In the genomic region with DNA sequence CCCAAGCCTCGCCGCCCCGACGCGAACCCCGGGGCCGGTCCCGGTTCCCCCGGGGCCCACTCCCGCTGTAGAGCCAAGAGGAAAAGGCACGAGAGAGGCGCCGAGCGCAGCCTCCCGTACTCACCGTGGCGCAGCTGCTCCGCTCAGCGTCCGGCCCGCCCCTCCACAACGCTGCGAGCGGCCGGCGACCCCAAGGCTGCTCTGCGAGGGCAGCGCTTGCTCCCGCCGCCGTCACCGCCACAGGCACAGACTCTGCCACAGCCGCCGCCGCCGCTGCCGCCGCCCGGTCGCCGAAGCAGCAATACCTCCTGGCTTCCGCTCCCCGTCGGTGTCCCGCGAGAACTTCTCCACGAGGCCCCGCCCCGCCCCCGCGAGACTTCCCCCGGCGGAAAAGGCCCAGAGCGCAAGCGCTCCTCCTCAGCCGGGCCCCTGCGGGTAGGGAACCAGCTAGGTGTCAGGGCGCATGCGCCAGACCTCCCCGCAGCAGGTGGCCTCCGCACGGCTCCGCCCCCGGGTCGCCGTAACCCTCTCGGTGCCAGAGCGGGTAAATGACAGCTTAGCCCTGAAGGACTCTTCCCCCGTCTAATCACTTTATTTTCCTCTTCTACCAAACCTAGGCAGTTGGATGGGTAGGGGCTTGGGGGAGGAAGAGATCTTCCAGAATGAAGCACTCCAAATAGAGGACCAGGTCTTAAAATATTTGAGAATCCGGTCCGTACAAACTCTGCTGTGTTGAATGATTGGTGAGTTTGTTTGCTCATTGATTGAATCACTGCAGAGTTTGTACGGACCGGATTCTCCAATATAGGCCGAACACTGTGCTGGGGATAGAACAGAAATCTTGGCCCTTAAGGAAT, we compare ENCODE assay signal across 1 cellular context.
TF ChIP-seq lines count a peak whose summit lies in the region.

Gene GRB2 (minus strand): TSS at position 314 of the 857 bp plus-strand sequence. CDS start 12,050 bp downstream, outside the sequence.

TF ChIP-seq in HepG2, 621 proteins besides CTCF, POLR2A, EP300 and RAD21 (continued from another document and continues in another):
- TF ChIP-seq PHF20 (CRISPR knock-in tag; IDR thresholded peaks at IDR 0.05): peak; percentile 79
- TF ChIP-seq HOXA9 (CRISPR knock-in tag; IDR thresholded peaks at IDR 0.05; ENCODE audit: borderline replicate concordance): no peak
- peak; percentile 50 for TF ChIP-seq ERF (CRISPR knock-in tag; IDR thresholded peaks at IDR 0.05)
- TF ChIP-seq SMYD3 (CRISPR knock-in tag; IDR thresholded peaks at IDR 0.05): no peak
- peak; percentile 95 for TF ChIP-seq RBFOX2 (IDR thresholded peaks at IDR 0.05; ENCODE audit: low read depth, low read length)
- TF ChIP-seq ZNF234 (CRISPR knock-in tag; conservative IDR thresholded peaks at IDR 0.05): no peak
- TF ChIP-seq ZFP36L1 (CRISPR knock-in tag; IDR thresholded peaks at IDR 0.05): peak; percentile 76; the same call in 1 of the 2 replicates
- no peak for TF ChIP-seq MLXIP (CRISPR knock-in tag; IDR thresholded peaks at IDR 0.05; ENCODE audit: borderline replicate concordance)
- no peak for TF ChIP-seq PREB (CRISPR knock-in tag; IDR thresholded peaks at IDR 0.05)
- TF ChIP-seq DNMT1 (CRISPR knock-in tag; IDR thresholded peaks at IDR 0.05): peak; percentile 97
- TF ChIP-seq ZSCAN22 (CRISPR knock-in tag; IDR thresholded peaks at IDR 0.05): no peak
- TF ChIP-seq ZNF34 (CRISPR knock-in tag; IDR thresholded peaks at IDR 0.05; ENCODE audit: borderline replicate concordance): peak; percentile 68; the same call in 1 of the 2 replicates
- TF ChIP-seq ZNF678 (CRISPR knock-in tag; IDR thresholded peaks at IDR 0.05): no peak
- TF ChIP-seq TOPORS (CRISPR knock-in tag; IDR thresholded peaks at IDR 0.05): 0 out of 2 replicates have a peak, but pooled peaks have one; percentile 19
- TF ChIP-seq PHB2 (IDR thresholded peaks at IDR 0.05; ENCODE audit: partially characterized antibody): no peak
- peak; percentile 53; the same call in 1 of the 2 replicates for TF ChIP-seq FOXO1 (CRISPR knock-in tag; IDR thresholded peaks at IDR 0.05)
- peak; percentile 86 for TF ChIP-seq PHF8 (CRISPR knock-in tag; IDR thresholded peaks at IDR 0.05)
- TF ChIP-seq ZNF276 (CRISPR knock-in tag; IDR thresholded peaks at IDR 0.05; ENCODE audit: low read depth): peak; percentile 73
- no peak for TF ChIP-seq ZNF44 (CRISPR knock-in tag; IDR thresholded peaks at IDR 0.05)
- TF ChIP-seq ZNF235 (CRISPR knock-in tag; IDR thresholded peaks at IDR 0.05; ENCODE audit: borderline replicate concordance): peak; percentile 82
- peak; percentile 48; the same call in 1 of the 2 replicates for TF ChIP-seq ZBTB43 (CRISPR knock-in tag; conservative IDR thresholded peaks at IDR 0.05)
- peak; percentile 78; the same call in 1 of the 2 replicates for TF ChIP-seq ELF3 (CRISPR knock-in tag; IDR thresholded peaks at IDR 0.05)
- TF ChIP-seq CHD2 (IDR thresholded peaks at IDR 0.05; ENCODE audit: low read depth, low read length): peak; percentile 97
- TF ChIP-seq, protein P1, sequence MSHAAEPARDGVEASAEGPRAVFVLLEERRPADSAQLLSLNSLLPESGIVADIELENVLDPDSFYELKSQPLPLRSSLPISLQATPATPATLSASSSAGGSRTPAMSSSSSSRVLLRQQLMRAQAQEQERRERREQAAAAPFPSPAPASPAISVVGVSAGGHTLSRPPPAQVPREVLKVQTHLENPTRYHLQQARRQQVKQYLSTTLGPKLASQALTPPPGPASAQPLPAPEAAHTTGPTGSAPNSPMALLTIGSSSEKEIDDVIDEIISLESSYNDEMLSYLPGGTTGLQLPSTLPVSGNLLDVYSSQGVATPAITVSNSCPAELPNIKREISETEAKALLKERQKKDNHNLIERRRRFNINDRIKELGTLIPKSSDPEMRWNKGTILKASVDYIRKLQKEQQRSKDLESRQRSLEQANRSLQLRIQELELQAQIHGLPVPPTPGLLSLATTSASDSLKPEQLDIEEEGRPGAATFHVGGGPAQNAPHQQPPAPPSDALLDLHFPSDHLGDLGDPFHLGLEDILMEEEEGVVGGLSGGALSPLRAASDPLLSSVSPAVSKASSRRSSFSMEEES (CRISPR knock-in tag; IDR thresholded peaks at IDR 0.05): 0 out of 2 replicates have a peak, but pooled peaks have one; percentile 26
- TF ChIP-seq, protein P2, sequence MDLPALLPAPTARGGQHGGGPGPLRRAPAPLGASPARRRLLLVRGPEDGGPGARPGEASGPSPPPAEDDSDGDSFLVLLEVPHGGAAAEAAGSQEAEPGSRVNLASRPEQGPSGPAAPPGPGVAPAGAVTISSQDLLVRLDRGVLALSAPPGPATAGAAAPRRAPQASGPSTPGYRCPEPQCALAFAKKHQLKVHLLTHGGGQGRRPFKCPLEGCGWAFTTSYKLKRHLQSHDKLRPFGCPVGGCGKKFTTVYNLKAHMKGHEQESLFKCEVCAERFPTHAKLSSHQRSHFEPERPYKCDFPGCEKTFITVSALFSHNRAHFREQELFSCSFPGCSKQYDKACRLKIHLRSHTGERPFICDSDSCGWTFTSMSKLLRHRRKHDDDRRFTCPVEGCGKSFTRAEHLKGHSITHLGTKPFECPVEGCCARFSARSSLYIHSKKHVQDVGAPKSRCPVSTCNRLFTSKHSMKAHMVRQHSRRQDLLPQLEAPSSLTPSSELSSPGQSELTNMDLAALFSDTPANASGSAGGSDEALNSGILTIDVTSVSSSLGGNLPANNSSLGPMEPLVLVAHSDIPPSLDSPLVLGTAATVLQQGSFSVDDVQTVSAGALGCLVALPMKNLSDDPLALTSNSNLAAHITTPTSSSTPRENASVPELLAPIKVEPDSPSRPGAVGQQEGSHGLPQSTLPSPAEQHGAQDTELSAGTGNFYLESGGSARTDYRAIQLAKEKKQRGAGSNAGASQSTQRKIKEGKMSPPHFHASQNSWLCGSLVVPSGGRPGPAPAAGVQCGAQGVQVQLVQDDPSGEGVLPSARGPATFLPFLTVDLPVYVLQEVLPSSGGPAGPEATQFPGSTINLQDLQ (CRISPR knock-in tag; IDR thresholded peaks at IDR 0.05): no peak
- TF ChIP-seq KMT2B (CRISPR knock-in tag; IDR thresholded peaks at IDR 0.05): peak; percentile 83
- no peak for TF ChIP-seq MLLT10 (CRISPR knock-in tag; IDR thresholded peaks at IDR 0.05)
- TF ChIP-seq, protein P3, sequence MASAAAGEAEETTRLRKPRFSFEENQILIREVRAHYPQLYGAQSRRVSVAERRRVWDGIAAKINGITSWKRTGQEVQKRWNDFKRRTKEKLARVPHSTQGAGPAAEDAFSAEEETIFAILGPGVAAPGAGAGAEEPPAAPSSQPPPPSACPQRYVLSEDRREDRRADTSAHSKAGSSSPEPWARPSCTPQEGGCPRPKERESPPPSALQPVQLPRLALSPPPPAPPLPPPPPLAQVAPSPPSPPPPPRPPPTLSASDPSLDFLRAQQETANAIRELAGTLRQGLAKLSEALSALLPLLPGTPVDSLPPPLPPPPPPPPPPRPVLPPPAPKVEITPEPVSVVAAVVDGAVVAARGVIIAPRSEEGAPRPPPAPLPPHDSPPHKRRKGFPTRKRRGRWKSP (CRISPR knock-in tag; IDR thresholded peaks at IDR 0.05): peak; percentile 77
- TF ChIP-seq STAT5B (CRISPR knock-in tag; IDR thresholded peaks at IDR 0.05): no peak
- TF ChIP-seq SNAPC2 (CRISPR knock-in tag; IDR thresholded peaks at IDR 0.05): no peak
- TF ChIP-seq MXD4 (CRISPR knock-in tag; IDR thresholded peaks at IDR 0.05): peak; percentile 68
- TF ChIP-seq RCOR2 (CRISPR knock-in tag; IDR thresholded peaks at IDR 0.05): peak; percentile 68; the same call in 1 of the 2 replicates
- TF ChIP-seq XBP1 (CRISPR knock-in tag; IDR thresholded peaks at IDR 0.05): no peak
- no peak; the same call in 1 of the 2 replicates for TF ChIP-seq ZNF350 (CRISPR knock-in tag; IDR thresholded peaks at IDR 0.05; ENCODE audit: borderline replicate concordance, low read depth)
- no peak; the same call in 1 of the 2 replicates for TF ChIP-seq TBP (CRISPR knock-in tag; IDR thresholded peaks at IDR 0.05)
- 0 out of 2 replicates have a peak, but pooled peaks have one; percentile 25 for TF ChIP-seq ZNF609 (CRISPR knock-in tag; IDR thresholded peaks at IDR 0.05; ENCODE audit: borderline replicate concordance)
- peak; percentile 63 for TF ChIP-seq HNRNPK (IDR thresholded peaks at IDR 0.05; ENCODE audit: low read depth, low read length, poor library complexity, severe bottlenecking)
- no peak for TF ChIP-seq HNRNPH1 (optimal IDR thresholded peaks at IDR 0.05; ENCODE audit: low read depth, low read length)
